1 cellular context compared by ENCODE assay signal in genomic region chr22:25365491-25366261, GRCh38.
TF ChIP-seq lines count a peak whose summit lies in the region.

No MANE protein-coding gene starts in this region.

TF ChIP-seq in HepG2, 621 proteins besides CTCF, POLR2A, EP300 and RAD21 (continued from another document):
- TF ChIP-seq HOMEZ (CRISPR knock-in tag; IDR thresholded peaks at IDR 0.05; ENCODE audit: low read depth) (no peak), MAX (IDR thresholded peaks at IDR 0.05) (no peak), ZNF12 (CRISPR knock-in tag; IDR thresholded peaks at IDR 0.05) (no peak), ZFYVE20 (CRISPR knock-in tag; IDR thresholded peaks at IDR 0.05; ENCODE audit: borderline replicate concordance, low read depth) (no peak), ZNF7 (CRISPR knock-in tag; IDR thresholded peaks at IDR 0.05) (no peak), JARID2 (CRISPR knock-in tag; IDR thresholded peaks at IDR 0.05; ENCODE audit: insufficient replicate concordance) (no peak), SRSF4 (IDR thresholded peaks at IDR 0.05; ENCODE audit: low read depth, low read length, poor library complexity, severe bottlenecking) (no peak), ZBTB7B (CRISPR knock-in tag; IDR thresholded peaks at IDR 0.05) (no peak), ELK4 (CRISPR knock-in tag; IDR thresholded peaks at IDR 0.05; ENCODE audit: borderline replicate concordance) (no peak), ZSCAN9 (CRISPR knock-in tag; IDR thresholded peaks at IDR 0.05; ENCODE audit: borderline replicate concordance) (no peak)
TF ChIP-seq in HepG2: peak in this region for 0.
